Comparison of ENCODE assay signal across 12 cellular contexts in genomic region chr2:126645211-126645618, GRCh38. TPM values are rescaled to one million over a fixed set of nuclear protein-coding genes. Genes with fewer than 3 reads are reported as not detected.
DNase-seq lines count a peak whose midpoint lies in the region; ATAC-seq and TF ChIP-seq lines count a peak whose summit lies in the region.
"Had no signal": no experiment of that assay in that cellular context is flagged by ENCODE, and none has a peak within 500 bp of the region (broad histone marks: within the 10 kb centered on the region; RNA-seq: fewer than 3 reads in every experiment).

No MANE protein-coding gene starts in this region.

- peak overlapping the region; percentile 46; the same call in 1 of the 2 replicates for H3K4me2 ChIP-seq in BLaER1

- no peak for TF ChIP-seq CTCF in Caco-2 (IDR thresholded peaks at IDR 0.05; ENCODE audit: insufficient read depth in 1 of 2, low read depth in 1 of 2, low read length in 1 of 2, severe bottlenecking in 1 of 2, unreplicated experiment in 1 of 2)
- TF ChIP-seq CTCF in right atrium auricular region (IDR thresholded peaks at IDR 0.05) = no peak

- CTCF ChIA-PET in Caco-2 (lab: Charles Lee) = no interaction called here

- H3K36me3 Mint-ChIP-seq in IgD-negative memory B cell = no peaks in the 10 kb centered on the region
- H3K36me3 Mint-ChIP-seq in Caco-2 (ENCODE audit: insufficient read depth, unreplicated experiment) = no peaks in the 10 kb centered on the region
- H3K36me3 Mint-ChIP-seq: naive thymus-derived CD8-positive, alpha-beta T cell had no signal

- no peak overlapping the region for H3K9ac ChIP-seq in BLaER1

- peak; percentile 60 for ATAC-seq in GM19397 (IDR thresholded peaks at IDR 0.05; ENCODE audit: unreplicated experiment)
- peak; percentile 61 for ATAC-seq in HG02885 (IDR thresholded peaks at IDR 0.05; ENCODE audit: poor library complexity, unreplicated experiment)
- ATAC-seq: naive thymus-derived CD8-positive, alpha-beta T cell had no signal

- H3K9me3 Mint-ChIP-seq in IgD-negative memory B cell = peaks cover 0 to 5% (median 5%) of the 10 kb centered on the region in 3 donors
- H3K9me3 Mint-ChIP-seq in Caco-2 (ENCODE audit: unreplicated experiment) = no peaks in the 10 kb centered on the region

- H3K4me1 Mint-ChIP-seq in IgD-negative memory B cell = peaks cover 11 to 18% (median 17%) of the 10 kb centered on the region in 3 donors
- no peaks in the 10 kb centered on the region for H3K4me1 Mint-ChIP-seq in Caco-2 (ENCODE audit: low read depth, unreplicated experiment)

- no TSS peak for BruUV-seq in Caco-2 (replicated peaks; lab: Mats Ljungman, UMichigan)

- H3K36me3 ChIP-seq in BLaER1 (no peaks in the 10 kb centered on the region), Caco-2 (ENCODE audit: control insufficient read depth, insufficient read depth, low read length) (no peaks in the 10 kb centered on the region), right atrium auricular region (no peaks in the 10 kb centered on the region)
- H3K36me3 ChIP-seq: stomach had no signal

- H3K4me3 Mint-ChIP-seq in IgD-negative memory B cell (peak overlapping the region in 3 of 4 donors; percentile 4 to 14 (median 10)), Caco-2 (ENCODE audit: unreplicated experiment) (no peak overlapping the region)
- H3K4me3 Mint-ChIP-seq: naive thymus-derived CD8-positive, alpha-beta T cell had no signal

- H3K27ac Mint-ChIP-seq in IgD-negative memory B cell (peak overlapping the region; percentile 66 to 81 (median 71)), Caco-2 (ENCODE audit: unreplicated experiment) (no peak overlapping the region)

- H3K27me3 Mint-ChIP-seq in IgD-negative memory B cell = no peaks in the 10 kb centered on the region
- H3K27me3 Mint-ChIP-seq in Caco-2 (ENCODE audit: insufficient read depth, unreplicated experiment) = peaks cover 3% of the 10 kb centered on the region

- no peaks in the 10 kb centered on the region for H4K20me1 ChIP-seq in BLaER1

- DNase-seq in Caco-2 = no peak
- no peak for DNase-seq in activated CD4-positive, alpha-beta T cell treated with anti-CD3 and anti-CD28 coated beads for 48 hours
- DNase-seq in activated CD4-positive, CD25-positive, alpha-beta regulatory T cell treated with anti-CD3 and anti-CD28 coated beads, Interleukin-2, amount 50 U/mL, for 72 hours = no peak
- no peak for DNase-seq in right atrium auricular region (ENCODE audit: low spot score)
- DNase-seq: naive thymus-derived CD8-positive, alpha-beta T cell; NCI-H1436; stimulated activated CD4-positive, alpha-beta T cell treated with anti-CD3 and anti-CD28 coated beads, Interleukin-12 subunit alpha, Interleukin-12 subunit beta, amount 100 ng/mL, for 4 hours; stomach had no signal

- no peak overlapping the region for H3K27ac ChIP-seq in BLaER1
- H3K27ac ChIP-seq in right atrium auricular region = no peak overlapping the region
- H3K27ac ChIP-seq: stomach had no signal

- no peak overlapping the region for H3K4me3 ChIP-seq in BLaER1
- no peak overlapping the region for H3K4me3 ChIP-seq in Caco-2 (ENCODE audit: low read depth, low read length)
- no peak overlapping the region for H3K4me3 ChIP-seq in right atrium auricular region
- H3K4me3 ChIP-seq: stomach had no signal

- intact Hi-C loops in Caco-2 (cut with micrococcal nuclease; ENCODE audit: unreplicated experiment) = no loop called here

- H3K9me3 ChIP-seq in BLaER1 (peaks cover 6% of the 10 kb centered on the region; the same call in 1 of the 2 replicates), Caco-2 (no peaks in the 10 kb centered on the region), right atrium auricular region (no peaks in the 10 kb centered on the region)
- H3K9me3 ChIP-seq: stomach had no signal

- H3K4me1 ChIP-seq in BLaER1 (peaks cover 16% of the 10 kb centered on the region), Caco-2 (no peaks in the 10 kb centered on the region), right atrium auricular region (no peaks in the 10 kb centered on the region)
- H3K4me1 ChIP-seq: stomach had no signal

- POLR2A ChIA-PET in Caco-2 (lab: Charles Lee) = no interaction called here

- no peaks in the 10 kb centered on the region for H3K27me3 ChIP-seq in BLaER1
- no peaks in the 10 kb centered on the region for H3K27me3 ChIP-seq in Caco-2 (replicated peaks; ENCODE audit: control insufficient read depth, insufficient read depth, low read length)
- no peaks in the 10 kb centered on the region for H3K27me3 ChIP-seq in right atrium auricular region
- H3K27me3 ChIP-seq: stomach had no signal

RNA-seq across cellular contexts. Expression of gene GYPC, which starts 10.7 kb away (rescaled TPM):
- polyA plus RNA-seq in IgD-negative memory B cell = 111 TPM
- not detected in 2 replicates for total RNA-seq in Caco-2 (2022)
- 10 to 100 TPM; 53.8 to 74.9 TPM for total RNA-seq in right atrium auricular region

Comparison
In these comparisons a context has a peak if more than half of its experiments do, and no peak if none do; other contexts are left out.
1. RNA of gene GYPC, which starts 10.7 kb away (total RNA-seq): 53.8 to 74.9 TPM in right atrium auricular region; not detected in Caco-2; every median in the first group is over 10 times any median in the second.